Comparison of ENCODE assay signal across 8 cellular contexts in the genomic region with DNA sequence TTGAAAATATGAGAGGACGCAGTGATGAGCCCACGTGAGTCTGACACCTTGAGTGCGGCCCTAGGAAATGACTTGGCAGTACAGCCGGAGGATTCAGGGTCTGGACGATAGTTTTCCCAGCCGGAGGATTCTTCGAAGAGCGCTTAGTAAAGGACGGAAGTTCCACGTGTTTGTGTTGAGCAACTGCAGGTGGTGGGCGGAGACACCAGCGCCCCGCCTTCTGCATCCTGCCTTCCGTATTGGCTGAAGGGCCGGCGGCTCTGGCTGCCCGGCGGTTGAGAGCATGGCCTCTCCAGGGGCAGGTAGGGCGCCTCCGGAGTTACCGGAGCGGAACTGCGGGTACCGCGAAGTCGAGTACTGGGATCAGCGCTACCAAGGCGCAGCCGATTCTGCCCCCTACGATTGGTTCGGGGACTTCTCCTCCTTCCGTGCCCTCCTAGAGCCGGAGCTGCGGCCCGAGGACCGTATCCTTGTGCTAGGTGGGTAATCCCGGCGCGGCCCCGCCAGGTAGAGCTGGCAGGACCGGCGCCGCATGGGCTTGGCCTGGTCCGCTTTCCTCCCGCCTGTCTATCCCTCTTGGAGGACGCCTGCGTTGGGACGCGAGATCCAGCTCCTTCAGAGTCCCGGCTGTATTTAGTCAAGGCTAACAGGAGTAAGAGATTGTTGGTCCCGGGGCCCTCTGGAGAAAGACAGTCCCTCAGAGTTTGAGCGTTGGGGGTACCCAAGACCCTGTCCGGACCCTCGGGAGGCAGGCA. TPM values are rescaled to one million over a fixed set of nuclear protein-coding genes. Genes with fewer than 3 reads are reported as not detected.
A peak's percentile ranks its signal among the peaks of the same experiment; 100 is the strongest.
DNase-seq lines count a peak whose midpoint lies in the region; ATAC-seq, FAIRE-seq and TF ChIP-seq lines count a peak whose summit lies in the region.

A gene (plus strand): TSS at position 261 of the 755 bp plus-strand sequence. CDS start 23 bp downstream, at position 284.

- H3K27ac Mint-ChIP-seq in activated naive CD8-positive, alpha-beta T cell treated with anti-CD3 and anti-CD28 coated beads, Interleukin-2, amount 10 ng/mL, durations not matched to agents 7 days and 5 days: peak within 1 kb of the TSS; percentile 97

- peaks cover 14% of the 10 kb centered on the region for H3K4me1 Mint-ChIP-seq in activated naive CD8-positive, alpha-beta T cell treated with anti-CD3 and anti-CD28 coated beads, Interleukin-2, amount 10 ng/mL, durations not matched to agents 7 days and 5 days

- TF ChIP-seq EP300 in tibial nerve (IDR thresholded peaks at IDR 0.05): peak; percentile 21 to 71

- peak within 1 kb of the TSS; percentile 98 for H3K4me3 Mint-ChIP-seq in activated naive CD8-positive, alpha-beta T cell treated with anti-CD3 and anti-CD28 coated beads, Interleukin-2, amount 10 ng/mL, durations not matched to agents 7 days and 5 days

- FAIRE-seq in pancreas (lab: Jason Lieb, UNC): no peak

- H3K27me3 Mint-ChIP-seq in activated naive CD8-positive, alpha-beta T cell treated with anti-CD3 and anti-CD28 coated beads, Interleukin-2, amount 10 ng/mL, durations not matched to agents 7 days and 5 days: no peaks in the 10 kb centered on the region

- H3K36me3 ChIP-seq in pancreas (peaks cover 0 to 9% (median 0%) of the 10 kb centered on the region in 3 donors), tibial nerve (peaks cover 0 to 16% (median 0%) of the 10 kb centered on the region in 3 donors)

- intact Hi-C loops in Right ventricle myocardium superior (cut with DNase I) (loop anchor here (5.0 kb wide), 1 partner anchor 112 kb away; a partner anchor contains a TSS), pancreas (cut with DNase I) (loop anchor here in 1 of 3 donors (5.0 to 10.0 kb wide), 3 partner anchors 55 to 355 kb away; no protein-coding TSS in a partner anchor)

- TF ChIP-seq POLR2A in tibial nerve (IDR thresholded peaks at IDR 0.05): no peak

- H3K27me3 ChIP-seq in pancreas (no peaks in the 10 kb centered on the region), tibial nerve (no peaks in the 10 kb centered on the region)

- H3K36me3 Mint-ChIP-seq in activated naive CD8-positive, alpha-beta T cell treated with anti-CD3 and anti-CD28 coated beads, Interleukin-2, amount 10 ng/mL, durations not matched to agents 7 days and 5 days: peaks cover 5% of the 10 kb centered on the region

- peak within 1 kb of the TSS; percentile 61 to 84 (median 78) for H3K27ac ChIP-seq in pancreas
- peak within 1 kb of the TSS; percentile 44 to 86 (median 82) for H3K27ac ChIP-seq in tibial nerve

- H3K9me3 ChIP-seq in pancreas: no peaks in the 10 kb centered on the region
- no peaks in the 10 kb centered on the region for H3K9me3 ChIP-seq in tibial nerve

- WGBS in pancreas, 2 donors: 0% methylated on average over 53 to 54 of the region's 54 CpGs
- WGBS in tibial nerve, 2 donors: 1% methylated on average over 27 to 39 of the region's 54 CpGs

- H3K9me3 Mint-ChIP-seq in activated naive CD8-positive, alpha-beta T cell treated with anti-CD3 and anti-CD28 coated beads, Interleukin-2, amount 10 ng/mL, durations not matched to agents 7 days and 5 days: no peaks in the 10 kb centered on the region

- TF ChIP-seq CTCF in GM12865 (IDR thresholded peaks at IDR 0.05; ENCODE audit: insufficient read depth, low read depth, low read length, missing control alignments): peak; percentile 12
- TF ChIP-seq CTCF in pancreas (IDR thresholded peaks at IDR 0.05): peak; percentile 18 to 66 (median 45)
- peak in 4 of 5 experiments; percentile 25 to 60 (median 46) for TF ChIP-seq CTCF in tibial nerve (IDR thresholded peaks at IDR 0.05)

- peak within 1 kb of the TSS; percentile 86 for H3K4me3 ChIP-seq in GM12865 (ENCODE audit: low read depth, low read length)
- H3K4me3 ChIP-seq in pancreas: peak within 1 kb of the TSS; percentile 61 to 91 (median 76)
- peak within 1 kb of the TSS; percentile 64 to 76 (median 74) for H3K4me3 ChIP-seq in tibial nerve

- POLR2A ChIA-PET in activated naive CD8-positive, alpha-beta T cell treated with anti-CD3 and anti-CD28 coated beads, Interleukin-2, amount 10 ng/mL, durations not matched to agents 7 days and 5 days (lab: Charles Lee): interaction anchor here (0.6 to 1.2 kb wide), 2 partner anchors 9 to 22 kb away, joined by 3 read pairs; no protein-coding TSS in a partner anchor

- DNase-seq in GM12865 (ENCODE audit: low read depth): peak; percentile 99
- peak; percentile 99 for DNase-seq in NCI-H1105 (lab: John Stamatoyannopoulos, UW)
- peak; percentile 98 for DNase-seq in SKM-1 treated with dmso at 0.1 percent for 144 hours (lab: John Stamatoyannopoulos, UW; ENCODE audit: unreplicated experiment)
- peak; percentile 93 for DNase-seq in activated naive CD8-positive, alpha-beta T cell treated with anti-CD3 and anti-CD28 coated beads, Interleukin-2, amount 10 ng/mL, durations not matched to agents 7 days and 5 days
- peak; percentile 97 for DNase-seq in Right ventricle myocardium superior
- DNase-seq in pancreas: peak; percentile 93 to 99 (median 98)
- DNase-seq in tibial nerve (ENCODE audit: low spot score in 2 of 2): peak; percentile 89 to 92

- ATAC-seq in HG02642 (IDR thresholded peaks at IDR 0.05; ENCODE audit: poor library complexity, unreplicated experiment): peak; percentile 88
- peak; percentile 88 for ATAC-seq in activated naive CD8-positive, alpha-beta T cell treated with anti-CD3 and anti-CD28 coated beads, Interleukin-2, amount 10 ng/mL, durations not matched to agents 7 days and 5 days (ENCODE audit: low read depth)
- peak; percentile 99 for ATAC-seq in Right ventricle myocardium superior (ENCODE audit: poor library complexity)
- ATAC-seq in pancreas: peak; percentile 95 to 99 (median 96)

- H3K4me1 ChIP-seq in pancreas: peaks cover 3 to 14% (median 4%) of the 10 kb centered on the region in 3 donors
- H3K4me1 ChIP-seq in tibial nerve: peaks cover 0 to 26% (median 6%) of the 10 kb centered on the region in 4 donors

RNA-seq across cellular contexts. Expression of the gene that starts here (rescaled TPM):
- total RNA-seq in activated naive CD8-positive, alpha-beta T cell treated with anti-CD3 and anti-CD28 coated beads, Interleukin-2, amount 10 ng/mL, durations not matched to agents 7 days and 5 days: 1 to 10 TPM; 2.5 to 3.3 TPM
- 1.6 TPM for total RNA-seq in Right ventricle myocardium superior
- 1 to 10 TPM; 1.9 to 5.3 (median 3.1) TPM for total RNA-seq in pancreas
- 1 to 10 TPM; 1.8 to 3.1 TPM for polyA plus RNA-seq in pancreas
- 1 to 10 TPM in 3 of 4 donors, under 1 TPM in 1; 0.98 to 4.8 (median 2.5) TPM for total RNA-seq in tibial nerve

Comparison
In these comparisons a context has a peak if more than half of its experiments do, and no peak if none do; other contexts are left out.
1. Peak in every context shown above with its lines: DNase-seq, ATAC-seq, H3K4me3 ChIP-seq and H3K27ac ChIP-seq.